14 cellular contexts compared by ENCODE assay signal in the genomic region with DNA sequence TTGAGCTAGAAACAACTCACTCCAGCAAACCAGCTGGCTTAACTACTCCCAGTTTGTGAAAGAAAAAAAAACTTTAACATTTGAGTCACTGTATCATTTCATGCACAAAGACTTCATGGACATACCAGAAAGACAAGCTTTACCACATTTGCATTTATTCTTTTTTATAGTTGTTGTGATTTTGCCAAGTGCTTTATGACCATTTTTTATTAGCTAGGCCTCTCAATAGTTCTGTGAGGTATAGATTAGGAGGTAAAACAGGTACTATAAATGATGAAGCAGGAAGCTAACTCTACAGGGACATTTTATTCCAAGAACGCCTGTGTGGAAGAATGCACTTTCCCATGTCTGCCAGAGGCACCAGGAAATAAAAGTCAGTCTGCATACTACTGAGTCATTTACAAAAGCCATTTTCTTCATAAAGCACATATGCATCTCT. TPM values are rescaled to one million over a fixed set of nuclear protein-coding genes. Genes with fewer than 3 reads are reported as not detected.
DNase-seq lines count a peak whose midpoint lies in the region; ATAC-seq, FAIRE-seq and TF ChIP-seq lines count a peak whose summit lies in the region.
"Had no signal": no experiment of that assay in that cellular context is flagged by ENCODE, and none has a peak within 500 bp of the region (broad histone marks: within the 10 kb centered on the region; RNA-seq: fewer than 3 reads in every experiment).

No MANE protein-coding gene starts in this region.

- H3K27ac ChIP-seq in 22Rv1, result peak overlapping the region; percentile 81
- H3K27ac ChIP-seq: thyroid gland had no signal

- DNase-seq in HT1080 (ENCODE audit: low read depth) (peak; percentile 8), bronchial epithelial cell (ENCODE audit: low read depth) (peak; percentile 87), left colon (no peak), DMS153 (lab: John Stamatoyannopoulos, UW) (no peak), superior temporal gyrus (ENCODE audit: extremely low spot score) (no peak), SHP77 treated with DMSO at 0.1 percent for 48 hours (lab: John Stamatoyannopoulos, UW) (no peak)
- DNase-seq: cerebellar nuclear complex, DMS79, NCI-H524, thyroid gland had no signal

- H3K27me3 ChIP-seq in bronchial epithelial cell (ENCODE audit: control insufficient read depth, insufficient read depth, low read length), result no peaks in the 10 kb centered on the region
- H3K27me3 ChIP-seq: thyroid gland had no signal

- TF ChIP-seq CTCF in 22Rv1 (IDR thresholded peaks at IDR 0.05) (no peak), bronchial epithelial cell (IDR thresholded peaks at IDR 0.05; ENCODE audit: insufficient read depth, low read length, severe bottlenecking) (no peak)

- no peak for FAIRE-seq in bronchial epithelial cell (lab: Jason Lieb, UNC)
- FAIRE-seq: H1 had no signal

- H3K4me3 ChIP-seq in bronchial epithelial cell (ENCODE audit: low read depth, low read length), result no peak overlapping the region
- H3K4me3 ChIP-seq: thyroid gland had no signal

- ATAC-seq in left colon, result peak; percentile 90
- no peak for ATAC-seq in HG03025 (IDR thresholded peaks at IDR 0.05; ENCODE audit: low FRiP score, unreplicated experiment)
- ATAC-seq: activated naive CD4-positive, alpha-beta T cell treated with anti-CD3 and anti-CD28 coated beads, Interleukin-2, amount 50 U/mL, for 72 hours had no signal

- intact Hi-C loops in left colon (cut with DNase I, micrococcal nuclease), result loop anchor here in 1 of 2 donors (5.0 kb wide), 1 partner anchor 134 kb away; the partner anchor contains the start of gene LHX9

- no peaks in the 10 kb centered on the region for H3K36me3 ChIP-seq in bronchial epithelial cell (ENCODE audit: control insufficient read depth, insufficient read depth, low read length)
- H3K36me3 ChIP-seq: thyroid gland had no signal

RNA-seq across cellular contexts. Expression of gene DENND1B, which starts 8.2 kb away (rescaled TPM):
- total RNA-seq in HT1080 (2014; rRNA removed; shearing (Covaris generic)), result 3.2 and 3.8 TPM in 2 replicates
- 4.3 and 4.6 TPM in 2 replicates for polyA plus RNA-seq in HT1080 (2015; cell fraction: cytosol; rRNA removed)
- polyA plus RNA-seq in HT1080 (2015; cell fraction: nucleus; rRNA removed), result 5.1 TPM in 2 replicates
- total RNA-seq in bronchial epithelial cell (15.5 and 30.3 TPM in 2 replicates), left colon (10 to 100 TPM; 37.2 to 40.0 TPM)

Comparison
In these comparisons a context has a peak if more than half of its experiments do, and no peak if none do; other contexts are left out.
1. DNase-seq: peak in HT1080 (single experiment) and bronchial epithelial cell (single experiment); none in left colon (0 of 2), DMS153 (single experiment), superior temporal gyrus (single experiment) and SHP77 treated with DMSO at 0.1 percent for 48 hours (single experiment).